In the genomic region with DNA sequence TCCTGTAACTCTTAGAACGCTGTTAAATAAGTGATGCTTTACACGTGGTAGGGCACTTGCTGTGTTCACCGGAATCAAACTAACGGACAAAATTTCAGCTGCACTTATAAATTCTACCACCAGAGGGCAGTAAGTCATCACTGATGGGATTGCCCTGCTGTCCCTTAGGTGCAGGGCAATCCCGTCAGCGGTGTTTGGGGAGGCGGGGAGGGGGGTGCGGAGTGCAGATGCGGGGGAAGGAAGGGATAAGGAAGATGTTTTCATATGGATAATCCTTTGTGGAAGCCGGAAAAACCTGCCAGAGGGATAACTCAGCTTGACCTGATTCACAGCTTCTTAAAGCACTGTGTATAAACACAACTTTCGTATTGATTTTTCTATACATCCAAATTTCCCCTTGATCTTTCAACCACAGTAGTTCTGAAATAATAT, we compare ENCODE assay signal across 1 cellular context.
TF ChIP-seq lines count a peak whose summit lies in the region.

No MANE protein-coding gene starts in this region.

TF ChIP-seq in HEK293T, 16 proteins besides CTCF, POLR2A, EP300 and RAD21 (continued from another document):
- no peak for TF ChIP-seq BHLHE40 (IDR thresholded peaks at IDR 0.05; ENCODE audit: borderline replicate concordance)
- no peak for TF ChIP-seq SUZ12 (IDR thresholded peaks at IDR 0.05)
- no peak for TF ChIP-seq ARNT (IDR thresholded peaks at IDR 0.05)
- TF ChIP-seq, protein P1, sequence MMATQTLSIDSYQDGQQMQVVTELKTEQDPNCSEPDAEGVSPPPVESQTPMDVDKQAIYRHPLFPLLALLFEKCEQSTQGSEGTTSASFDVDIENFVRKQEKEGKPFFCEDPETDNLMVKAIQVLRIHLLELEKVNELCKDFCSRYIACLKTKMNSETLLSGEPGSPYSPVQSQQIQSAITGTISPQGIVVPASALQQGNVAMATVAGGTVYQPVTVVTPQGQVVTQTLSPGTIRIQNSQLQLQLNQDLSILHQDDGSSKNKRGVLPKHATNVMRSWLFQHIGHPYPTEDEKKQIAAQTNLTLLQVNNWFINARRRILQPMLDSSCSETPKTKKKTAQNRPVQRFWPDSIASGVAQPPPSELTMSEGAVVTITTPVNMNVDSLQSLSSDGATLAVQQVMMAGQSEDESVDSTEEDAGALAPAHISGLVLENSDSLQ (IDR thresholded peaks at IDR 0.05) = no peak
- TF ChIP-seq FOXA1 (IDR thresholded peaks at IDR 0.05) = no peak
- TF ChIP-seq FOXK2 (IDR thresholded peaks at IDR 0.05) = no peak
- no peak for TF ChIP-seq HDGF (IDR thresholded peaks at IDR 0.05; ENCODE audit: borderline replicate concordance)
